8 cellular contexts compared by ENCODE assay signal in the genomic region with DNA sequence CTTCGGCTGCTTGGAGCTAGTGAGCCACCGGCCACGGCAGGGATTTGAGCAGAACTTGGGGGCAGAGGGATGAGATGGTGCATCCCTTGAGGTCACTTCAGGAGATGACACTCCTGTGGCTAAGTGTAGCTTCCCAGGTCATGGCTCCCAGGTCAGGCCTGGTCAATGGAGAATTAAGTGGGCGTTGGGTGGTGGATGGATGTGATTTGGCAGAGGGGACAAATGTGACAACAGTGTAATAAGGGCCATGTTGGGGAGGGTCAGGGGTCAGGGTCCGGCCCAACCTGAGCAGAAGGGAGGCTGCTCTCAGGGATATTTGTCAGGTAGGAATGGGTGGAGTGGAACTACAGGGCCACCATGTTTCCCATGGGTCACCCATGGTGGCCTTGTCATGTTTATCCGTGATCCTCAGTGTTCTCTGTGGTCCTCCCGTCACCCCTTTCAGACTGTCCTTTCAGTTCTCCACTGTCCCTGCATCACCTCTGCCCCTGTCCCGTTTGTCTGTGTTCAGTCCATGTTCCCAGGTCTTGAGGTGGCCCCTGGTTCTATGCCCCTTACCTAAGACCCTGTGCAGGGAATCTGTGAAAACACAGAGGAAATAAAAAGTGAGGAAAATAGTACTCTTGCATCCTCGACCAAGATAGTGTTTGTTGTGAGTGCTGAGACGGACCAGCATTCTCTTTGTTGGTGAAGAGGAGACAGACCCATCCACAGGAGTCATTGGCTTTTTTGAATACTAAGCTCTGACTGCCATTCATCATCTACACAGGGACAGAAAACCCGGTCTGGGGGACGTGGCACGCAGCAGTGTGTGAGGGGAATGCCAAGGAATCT. TPM values are rescaled to one million over a fixed set of nuclear protein-coding genes. Genes with fewer than 3 reads are reported as not detected.
DNase-seq lines count a peak whose midpoint lies in the region; ATAC-seq and TF ChIP-seq lines count a peak whose summit lies in the region.

No MANE protein-coding gene starts in this region.

- peaks cover 50 to 82% (median 67%) of the 10 kb centered on the region in 3 donors for H3K4me1 Mint-ChIP-seq in naive B cell

- H3K4me2 ChIP-seq in KMS-11: peak overlapping the region; percentile 72

- TF ChIP-seq CTCF in AG04450 (IDR thresholded peaks at IDR 0.05; ENCODE audit: low read depth, low read length) (no peak), KMS-11 (conservative IDR thresholded peaks at IDR 0.05; ENCODE audit: low read depth, low read length) (no peak), colonic mucosa (IDR thresholded peaks at IDR 0.05) (no peak), GM10248 (IDR thresholded peaks at IDR 0.05; ENCODE audit: control extremely low read depth, extremely low read depth, low read depth, missing control alignments) (no peak)

- peak overlapping the region; percentile 98 for H3K9ac ChIP-seq in KMS-11
- H3K9ac ChIP-seq in colonic mucosa (ENCODE audit: low read depth in 2 of 2, low read length in 2 of 2): peak overlapping the region; percentile 89 to 95

- peaks cover 22 to 29% (median 28%) of the 10 kb centered on the region in 3 donors for H3K27me3 Mint-ChIP-seq in naive B cell

- peaks cover 0 to under 1% (median 0%) of the 10 kb centered on the region in 7 donors for H3K9me3 Mint-ChIP-seq in naive B cell

- H3K27ac ChIP-seq in AG04450 (ENCODE audit: low read depth, low read length) (no peak overlapping the region), KMS-11 (peak overlapping the region; percentile 78), colonic mucosa (peak overlapping the region; percentile 72)

- H3K79me2 ChIP-seq in KMS-11 (ENCODE audit: insufficient read depth, low read depth): peaks cover 25% of the 10 kb centered on the region

- H3K36me3 Mint-ChIP-seq in naive B cell: no peaks in the 10 kb centered on the region

- H3K36me3 ChIP-seq in KMS-11 (ENCODE audit: insufficient read depth) (no peaks in the 10 kb centered on the region), colonic mucosa (no peaks in the 10 kb centered on the region)

- CTCF ChIA-PET in AG04450 (lab: Charles Lee) (no interaction called here), GM10248 (lab: Yijun Ruan, JAX) (interaction anchor here (1.1 to 1.8 kb wide), 2 partner anchors 12 to 51 kb away, joined by 3 to 4 read pairs; no protein-coding TSS in a partner anchor)

- POLR2A ChIA-PET in AG04450 (lab: Yijun Ruan, JAX): no interaction called here
- POLR2A ChIA-PET in GM10248 (lab: Yijun Ruan, JAX): interaction anchor here (0.6 kb wide), 1 partner anchor 152 kb away, joined by 5 read pairs; no protein-coding TSS in a partner anchor

- H3K27me3 ChIP-seq in AG04450 (ENCODE audit: control insufficient read depth, insufficient read depth, low read length) (peaks cover 13% of the 10 kb centered on the region), KMS-11 (ENCODE audit: insufficient read depth, low read depth) (peaks cover 4% of the 10 kb centered on the region; the same call in 1 of the 2 replicates), colonic mucosa (peaks cover 23% of the 10 kb centered on the region)

- intact Hi-C loops in colonic mucosa (cut with DNase I): no loop called here

- ATAC-seq in naive B cell (ENCODE audit: low read depth in 2 of 2): no peak

- H3K27ac Mint-ChIP-seq in naive B cell: peak overlapping the region; percentile 80 to 97 (median 92)

- no peaks in the 10 kb centered on the region for H4K20me1 ChIP-seq in KMS-11 (ENCODE audit: insufficient read depth)

- H3K9me3 ChIP-seq in AG04450 (ENCODE audit: control insufficient read depth, insufficient read depth, low read length) (no peaks in the 10 kb centered on the region; the same call in 1 of the 2 replicates), colonic mucosa (no peaks in the 10 kb centered on the region)

- peak overlapping the region; percentile 96 for H2AFZ ChIP-seq in KMS-11 (ENCODE audit: low read depth)

- peak overlapping the region; percentile 86 for H3K4me3 ChIP-seq in AG04450 (ENCODE audit: low read depth, low read length)
- H3K4me3 ChIP-seq in KMS-11 (IDR thresholded peaks at IDR 0.05; ENCODE audit: insufficient read depth, low read depth, low read length): no peak overlapping the region
- peak overlapping the region; percentile 92 for H3K4me3 ChIP-seq in colonic mucosa

- H3K4me3 Mint-ChIP-seq in naive B cell: peak overlapping the region; percentile 91 to 96 (median 94)

- H3K4me1 ChIP-seq in KMS-11 (ENCODE audit: low read depth, poor library complexity, severe bottlenecking) (peaks cover 23% of the 10 kb centered on the region), colonic mucosa (peaks cover 39% of the 10 kb centered on the region)

- DNase-seq in AG04450 (ENCODE audit: low read depth, low spot score) (no peak), colonic mucosa (no peak), naive B cell (no peak), GM10248 (ENCODE audit: extremely low spot score) (no peak), NCI-H748 treated with DMSO at 0.1 percent for 48 hours (lab: John Stamatoyannopoulos, UW) (no peak), NCI-H1436 treated with DMSO at 0.1 percent for 48 hours (lab: John Stamatoyannopoulos, UW) (no peak), COR-L47 (lab: John Stamatoyannopoulos, UW) (no peak)

RNA-seq across cellular contexts. Expression of a gene that starts 6.1 kb away (rescaled TPM):
- 18.4 and 31.4 TPM in 2 replicates for polyA plus RNA-seq in AG04450 (2011; rRNA removed)
- 23.5 and 33.4 TPM in 2 replicates for polyA minus RNA-seq in AG04450 (2011; rRNA and poly(A)+ RNA removed)
- total RNA-seq in colonic mucosa: 100 to 1,000 TPM; 191 to 218 TPM
- polyA plus RNA-seq in naive B cell (ENCODE audit: low read depth in 6 of 6): 10 to 100 TPM; 63.5 to 88.8 (median 72.4) TPM

RNA-seq across cellular contexts. Expression of a gene that starts 22.3 kb away (rescaled TPM):
- polyA plus RNA-seq in AG04450 (2011; rRNA removed): not detected in 2 replicates
- polyA minus RNA-seq in AG04450 (2011; rRNA and poly(A)+ RNA removed): not detected in 2 replicates
- total RNA-seq in colonic mucosa: not detected
- not detected for polyA plus RNA-seq in naive B cell (ENCODE audit: low read depth in 6 of 6)

RNA-seq across cellular contexts. Expression of a gene that starts 28.0 kb away (rescaled TPM):
- polyA plus RNA-seq in AG04450 (2011; rRNA removed) (8.8 and 11.9 TPM in 2 replicates), naive B cell (ENCODE audit: low read depth in 6 of 6) (10 to 100 TPM in 1 of 6 donors, 1 to 10 TPM in 5; 5.2 to 10.2 (median 8.3) TPM)
- polyA minus RNA-seq in AG04450 (2011; rRNA and poly(A)+ RNA removed): 5.3 and 8.0 TPM in 2 replicates
- total RNA-seq in colonic mucosa: 10 to 100 TPM; 12.8 to 16.1 TPM

RNA-seq across cellular contexts. Expression of a gene that starts 41.3 kb away (rescaled TPM):
- polyA plus RNA-seq in AG04450 (2011; rRNA removed): not detected in 2 replicates
- not detected in 2 replicates for polyA minus RNA-seq in AG04450 (2011; rRNA and poly(A)+ RNA removed)
- total RNA-seq in colonic mucosa: not detected
- polyA plus RNA-seq in naive B cell (ENCODE audit: low read depth in 6 of 6): not detected

RNA-seq across cellular contexts. Expression of a gene that starts 50.2 kb away (rescaled TPM):
- polyA plus RNA-seq in AG04450 (2011; rRNA removed) (23.0 and 33.9 TPM in 2 replicates), naive B cell (ENCODE audit: low read depth in 6 of 6) (10 to 100 TPM; 27.4 to 50.6 (median 32.8) TPM)
- 27.8 and 34.8 TPM in 2 replicates for polyA minus RNA-seq in AG04450 (2011; rRNA and poly(A)+ RNA removed)
- total RNA-seq in colonic mucosa: 10 to 100 TPM; 71.6 to 82.5 TPM
